9 cellular contexts compared by ENCODE assay signal in genomic region chr19:6238643-6239281, GRCh38. TPM values are rescaled to one million over a fixed set of nuclear protein-coding genes. Genes with fewer than 3 reads are reported as not detected.
DNase-seq lines count a peak whose midpoint lies in the region; ATAC-seq, FAIRE-seq and TF ChIP-seq lines count a peak whose summit lies in the region.
"Had no signal": no experiment of that assay in that cellular context is flagged by ENCODE, and none has a peak within 500 bp of the region (broad histone marks: within the 10 kb centered on the region; RNA-seq: fewer than 3 reads in every experiment).

No MANE protein-coding gene starts in this region.

- FAIRE-seq in small intestine (lab: Jason Lieb, UNC) = no peak

- H3K4me1 Mint-ChIP-seq in activated CD4-positive, alpha-beta memory T cell treated with anti-CD3 and anti-CD28 coated beads for 36 hours (ENCODE audit: low read depth) = peaks cover 43% of the 10 kb centered on the region

- no peak overlapping the region for H3K9ac ChIP-seq in Loucy (ENCODE audit: low read depth, low read length, poor library complexity, severe bottlenecking)

- peaks cover 7% of the 10 kb centered on the region for H3K36me3 Mint-ChIP-seq in activated CD4-positive, alpha-beta memory T cell treated with anti-CD3 and anti-CD28 coated beads for 36 hours

- H3K27ac ChIP-seq in A673 (ENCODE audit: low read depth, low read length, poor library complexity, severe bottlenecking) (peak overlapping the region; percentile 53), small intestine (ENCODE audit: low read depth in 1 of 2, low read length in 1 of 2) (peak overlapping the region in 1 of 2 donors; percentile 31)

- WGBS in small intestine, 3 donors = 74 to 87% (median 86%) methylated on average over 24 of the region's 24 CpGs

- no TSS peak for BruUV-seq in A673 (replicated peaks; lab: Mats Ljungman, UMichigan)

- no peak overlapping the region for H3K4me3 Mint-ChIP-seq in activated CD4-positive, alpha-beta memory T cell treated with anti-CD3 and anti-CD28 coated beads for 36 hours

- no peak overlapping the region for H3K27ac Mint-ChIP-seq in activated CD4-positive, alpha-beta memory T cell treated with anti-CD3 and anti-CD28 coated beads for 36 hours

- POLR2A ChIA-PET in A673 (lab: Charles Lee; ENCODE audit: low non-redundant PET) = no interaction called here
- POLR2A ChIA-PET in activated CD4-positive, alpha-beta memory T cell treated with anti-CD3 and anti-CD28 coated beads for 36 hours (lab: Charles Lee) = no interaction called here

- no peaks in the 10 kb centered on the region for H3K9me2 ChIP-seq in Loucy (replicated peaks; ENCODE audit: low read depth, low read length)

- H2AFZ ChIP-seq in Loucy (ENCODE audit: low read length) = no peak overlapping the region

- H3F3A ChIP-seq in Loucy (ENCODE audit: low read depth) = 0 out of 2 replicates have a peak, but pooled peaks cover 6% of the 10 kb centered on the region

- H3K27me3 Mint-ChIP-seq in activated CD4-positive, alpha-beta memory T cell treated with anti-CD3 and anti-CD28 coated beads for 36 hours = no peaks in the 10 kb centered on the region

- intact Hi-C loops in A673 (cut with micrococcal nuclease; ENCODE audit: unreplicated experiment) (no loop called here), mucosa of descending colon (cut with DNase I, micrococcal nuclease) (no loop called here)
- intact Hi-C loops in activated CD4-positive, alpha-beta memory T cell treated with anti-CD3 and anti-CD28 coated beads for 36 hours (cut with micrococcal nuclease) = no loop called here

- H3K79me2 ChIP-seq in Loucy (ENCODE audit: insufficient read depth, low read length) = peaks cover 92% of the 10 kb centered on the region

- H3K36me3 ChIP-seq in A673 (ENCODE audit: insufficient read depth, low read length, poor library complexity, severe bottlenecking) = no peaks in the 10 kb centered on the region
- no peaks in the 10 kb centered on the region for H3K36me3 ChIP-seq in Loucy (ENCODE audit: insufficient read depth, low read length)
- H3K36me3 ChIP-seq in mucosa of descending colon (ENCODE audit: low read depth) = no peaks in the 10 kb centered on the region
- H3K36me3 ChIP-seq in small intestine (ENCODE audit: control insufficient read depth in 2 of 2, insufficient read depth in 2 of 2, low read length in 2 of 2) = peaks cover 0 to 2% of the 10 kb centered on the region in 2 donors

- TF ChIP-seq CTCF in A673 (conservative IDR thresholded peaks at IDR 0.05; ENCODE audit: low read depth, low read length) (no peak), Loucy (conservative IDR thresholded peaks at IDR 0.05; ENCODE audit: low read length) (no peak), mucosa of descending colon (IDR thresholded peaks at IDR 0.05) (no peak)

- H3K9me3 Mint-ChIP-seq in activated CD4-positive, alpha-beta memory T cell treated with anti-CD3 and anti-CD28 coated beads for 36 hours = no peaks in the 10 kb centered on the region

- peaks cover 60% of the 10 kb centered on the region for H4K20me1 ChIP-seq in Loucy (ENCODE audit: insufficient read depth, low read length, poor library complexity, severe bottlenecking)

- no peak overlapping the region for H3K4me3 ChIP-seq in A673 (ENCODE audit: low read depth, low read length, poor library complexity, severe bottlenecking)
- no peak overlapping the region for H3K4me3 ChIP-seq in Loucy (ENCODE audit: low read length, poor library complexity, severe bottlenecking)
- H3K4me3 ChIP-seq in mucosa of descending colon = no peak overlapping the region
- H3K4me3 ChIP-seq in small intestine (ENCODE audit: low read depth in 1 of 2, low read length in 2 of 2) = no peak overlapping the region

- DNase-seq in A673 (ENCODE audit: low spot score) (no peak), cerebellar cortex (ENCODE audit: low spot score) (peak; percentile 57), mucosa of descending colon (peak in 1 of 3 donors; percentile 28), activated gamma-delta T cell (lab: John Stamatoyannopoulos, UW) (no peak), small intestine (no peak)
- DNase-seq in activated CD4-positive, alpha-beta memory T cell treated with anti-CD3 and anti-CD28 coated beads for 36 hours = no peak
- DNase-seq: stimulated activated CD4-positive, alpha-beta T cell treated with anti-CD3 and anti-CD28 coated beads, Interleukin-4, amount 100 ng/mL, for 1 hour had no signal

- H3K4me1 ChIP-seq in A673 (ENCODE audit: insufficient read depth, low read length, poor library complexity, severe bottlenecking) (peaks cover 12% of the 10 kb centered on the region), Loucy (ENCODE audit: insufficient read depth, low read length, poor library complexity, severe bottlenecking) (peaks cover 18% of the 10 kb centered on the region), mucosa of descending colon (ENCODE audit: low read depth) (peaks cover 10% of the 10 kb centered on the region), small intestine (ENCODE audit: control insufficient read depth in 2 of 2, insufficient read depth in 1 of 2, low read depth in 1 of 2, low read length in 1 of 2) (peaks cover 1 to 4% of the 10 kb centered on the region in 2 donors)

- H3K9me3 ChIP-seq in A673 (ENCODE audit: low read depth, low read length, poor library complexity, severe bottlenecking) = no peaks in the 10 kb centered on the region
- H3K9me3 ChIP-seq in Loucy (ENCODE audit: insufficient read depth, low read depth, low read length) = no peaks in the 10 kb centered on the region
- H3K9me3 ChIP-seq in mucosa of descending colon = no peaks in the 10 kb centered on the region
- H3K9me3 ChIP-seq in small intestine (ENCODE audit: control insufficient read depth, low read depth) = no peaks in the 10 kb centered on the region

- H3K27me3 ChIP-seq in A673 (replicated peaks; ENCODE audit: insufficient read depth, low read depth, low read length, poor library complexity) = no peaks in the 10 kb centered on the region
- no peaks in the 10 kb centered on the region for H3K27me3 ChIP-seq in Loucy (ENCODE audit: insufficient read depth, low read length, poor library complexity, severe bottlenecking)
- H3K27me3 ChIP-seq in small intestine (ENCODE audit: control insufficient read depth in 2 of 2, insufficient read depth in 2 of 2, low read length in 2 of 2) = no peaks in the 10 kb centered on the region

- ATAC-seq in mucosa of descending colon = peak; percentile 6
- no peak for ATAC-seq in HG02981 (IDR thresholded peaks at IDR 0.05; ENCODE audit: unreplicated experiment)

- CTCF ChIA-PET in A673 (lab: Charles Lee) = no interaction called here
- CTCF ChIA-PET in activated CD4-positive, alpha-beta memory T cell treated with anti-CD3 and anti-CD28 coated beads for 36 hours (lab: Charles Lee) = interaction anchor here (0.6 to 1.0 kb wide), 2 partner anchors 16 to 61 kb away, joined by 3 read pairs; no protein-coding TSS in a partner anchor

- H3K4me2 ChIP-seq in Loucy (ENCODE audit: low read depth, low read length, poor library complexity, severe bottlenecking) = peak overlapping the region; percentile 17

RNA-seq across cellular contexts. Expression of gene MLLT1, which starts 41.0 kb away (rescaled TPM):
- total RNA-seq in A673 (2021) = 80.1 and 88.6 TPM in 2 replicates
- 10 to 100 TPM; 32.5 to 75.3 (median 33.7) TPM for total RNA-seq in mucosa of descending colon
- 10 to 100 TPM; 35.7 to 37.9 TPM for total RNA-seq in activated CD4-positive, alpha-beta memory T cell treated with anti-CD3 and anti-CD28 coated beads for 36 hours
- polyA plus RNA-seq in small intestine = 10 to 100 TPM; 15.1 to 24.5 (median 19.2) TPM
